ENCODE assay signal across 11 cellular contexts in genomic region chr7:134563398-134563749, GRCh38. TPM values are rescaled to one million over a fixed set of nuclear protein-coding genes. Genes with fewer than 3 reads are reported as not detected.
DNase-seq lines count a peak whose midpoint lies in the region; ATAC-seq, FAIRE-seq and TF ChIP-seq lines count a peak whose summit lies in the region.
"Not testable (repeated sequence)": the region's sequence is repeated elsewhere in the genome, so short reads cannot be mapped to it uniquely, and the experiment has no call there.
"Had no signal": no experiment of that assay in that cellular context is flagged by ENCODE, and none has a peak within 500 bp of the region (broad histone marks: within the 10 kb centered on the region; RNA-seq: fewer than 3 reads in every experiment).

No MANE protein-coding gene starts in this region.

- not testable (repeated sequence) for H3K36me3 Mint-ChIP-seq in MCF 10A (ENCODE audit: insufficient read depth, unreplicated experiment); osteocyte (ENCODE audit: unreplicated experiment)

- peak; percentile 8 for ATAC-seq in PC-3
- 0 out of 3 replicates have a peak, but pooled peaks have one; percentile 18 for ATAC-seq in HepG2

- H3K4me1 ChIP-seq in PC-3 (ENCODE audit: insufficient read depth, low read length) (peaks cover 51% of the 10 kb centered on the region), esophagus (ENCODE audit: control insufficient read depth in 2 of 2, insufficient read depth in 2 of 2, low read length in 1 of 2) (peaks cover 0 to 17% of the 10 kb centered on the region in 2 donors), HepG2 (ENCODE audit: insufficient read depth, low read length) (peaks cover 16% of the 10 kb centered on the region)

- H3K79me2 ChIP-seq in PC-3 (ENCODE audit: low read length); HepG2 (ENCODE audit: insufficient read depth, low read length): not testable (repeated sequence)

- H3K4me3 Mint-ChIP-seq in MCF 10A (ENCODE audit: unreplicated experiment); osteocyte (ENCODE audit: unreplicated experiment): not testable (repeated sequence)

- H3K27ac ChIP-seq in PC-3 (ENCODE audit: low read length) (peak overlapping the region; percentile 99), esophagus (ENCODE audit: low read depth in 2 of 2, low read length in 1 of 2) (peak overlapping the region; percentile 36 to 79)
- not testable (repeated sequence) for H3K27ac ChIP-seq in HepG2 (ENCODE audit: extremely low read length, insufficient read depth, low read length)

- POLR2A ChIA-PET in PC-3 (lab: Charles Lee; ENCODE audit: unreplicated experiment): interaction anchor here (0.7 kb wide), 1 partner anchor 97 kb away, joined by 3 read pairs; no protein-coding TSS in a partner anchor
- POLR2A ChIA-PET in MCF 10A (lab: Yijun Ruan, JAX): interaction anchor here (0.6 to 1.2 kb wide), 3 partner anchors 38 to 83 kb away, joined by 3 read pairs; no protein-coding TSS in a partner anchor
- POLR2A ChIA-PET in HepG2 (lab: Yijun Ruan, JAX): not testable (repeated sequence)

- not testable (repeated sequence) for H3F3A ChIP-seq in PC-3 (ENCODE audit: low read length, unreplicated experiment)

- peak overlapping the region; percentile 58 for H3K9ac ChIP-seq in PC-3 (ENCODE audit: low read length)
- H3K9ac ChIP-seq in HepG2 (ENCODE audit: insufficient read depth, low read depth, low read length): not testable (repeated sequence)

- not testable (repeated sequence) for H4K20me1 ChIP-seq in PC-3 (ENCODE audit: low read length); HepG2 (ENCODE audit: insufficient read depth, low read length)

- not testable (repeated sequence) for H3K9me2 ChIP-seq in PC-3 (replicated peaks; ENCODE audit: low read length)

- not testable (repeated sequence) for TF ChIP-seq RAD21 in HepG2 (CRISPR knock-in tag; IDR thresholded peaks at IDR 0.05)

- H2AFZ ChIP-seq in PC-3 (ENCODE audit: low read length); HepG2 (ENCODE audit: low read length): not testable (repeated sequence)

- CTCF ChIA-PET in PC-3 (lab: Charles Lee); HepG2 (lab: Yijun Ruan, JAX; ENCODE audit: low intra/inter-chr PET ratio, low total read pairs): not testable (repeated sequence)
- CTCF ChIA-PET in MCF 10A (lab: Yijun Ruan, JAX): interaction anchor here (0.6 to 2.0 kb wide), 6 partner anchors 11 to 49 kb away, joined by 3 to 5 read pairs (median 3); partner anchors contain the start of gene AKR1B15

- 54 to 63% methylated on average over 2 of the region's 2 CpGs for WGBS in esophagus, 2 donors
- WGBS in HepG2 (ENCODE audit: low lambda C conversion rate): 13% methylated on average over 2 of the region's 2 CpGs

- H3K36me3 ChIP-seq in PC-3 (ENCODE audit: low read depth, low read length); esophagus (ENCODE audit: control insufficient read depth in 2 of 2, insufficient read depth in 2 of 2, low read length in 1 of 2); HepG2 (replicated peaks in 1 of 2; ENCODE audit: control insufficient read depth in 1 of 2, insufficient read depth in 2 of 2, low read length in 2 of 2): not testable (repeated sequence)

- not testable (repeated sequence) for H3K9me3 ChIP-seq in PC-3 (ENCODE audit: low read length); esophagus (ENCODE audit: control insufficient read depth in 2 of 2, insufficient read depth in 1 of 2, low read depth in 1 of 2, low read length in 1 of 2); HepG2 (ENCODE audit: low read length)

- not testable (repeated sequence) for TF ChIP-seq CTCF in PC-3 (conservative IDR thresholded peaks at IDR 0.05; ENCODE audit: low read depth, low read length); MCF 10A (IDR thresholded peaks at IDR 0.05; ENCODE audit: unreplicated experiment); HepG2 (CRISPR knock-in tag; IDR thresholded peaks at IDR 0.05); osteocyte (IDR thresholded peaks at IDR 0.05)

- H3K27me3 Mint-ChIP-seq in MCF 10A (ENCODE audit: insufficient read depth, unreplicated experiment): not testable (repeated sequence)
- H3K27me3 Mint-ChIP-seq in osteocyte (ENCODE audit: unreplicated experiment): peaks cover 15% of the 10 kb centered on the region

- DNase-seq in DMS53 (lab: John Stamatoyannopoulos, UW): peak; percentile 18
- DNase-seq in PC-3; MCF 10A (ENCODE audit: unreplicated experiment); HepG2 (ENCODE audit: low spot score); osteocyte (ENCODE audit: extremely low spot score, unreplicated experiment): not testable (repeated sequence)

- not testable (repeated sequence) for H3K9me3 Mint-ChIP-seq in MCF 10A (ENCODE audit: unreplicated experiment); osteocyte (ENCODE audit: unreplicated experiment)

- H3K27ac Mint-ChIP-seq in MCF 10A (ENCODE audit: low read depth, unreplicated experiment): peak overlapping the region; percentile 77
- H3K27ac Mint-ChIP-seq in osteocyte (ENCODE audit: unreplicated experiment): peak overlapping the region; percentile 23

- H3K4me2 ChIP-seq in PC-3 (ENCODE audit: low read length): peak overlapping the region; percentile 62
- H3K4me2 ChIP-seq in HepG2 (ENCODE audit: low read depth, low read length): not testable (repeated sequence)

- TSS peak; percentile 24 for BruUV-seq in PC-3 (replicated peaks; lab: Mats Ljungman, UMichigan)
- not testable (repeated sequence) for BruUV-seq in MCF 10A (replicated peaks; lab: Mats Ljungman, UMichigan); HepG2 (replicated peaks; lab: Mats Ljungman, UMichigan)

- not testable (repeated sequence) for TF ChIP-seq POLR2A in HepG2 (IDR thresholded peaks at IDR 0.05; ENCODE audit: insufficient read depth in 1 of 2, low read depth in 2 of 2, low read length in 2 of 2)

- in situ Hi-C loops in HepG2 (cut with HindIII; ENCODE audit: extremely low pct_ligation_motif_present, low pct_unique_long_range_greater_than_20kb): not testable (repeated sequence)

- intact Hi-C loops in PC-3 (cut with micrococcal nuclease): loop anchor here (1.0 kb wide), 6 partner anchors 16 to 195 kb away; partner anchors contain the start of gene BPGM
- intact Hi-C loops in MCF 10A (cut with micrococcal nuclease); HepG2 (cut with micrococcal nuclease; ENCODE audit: unreplicated experiment): not testable (repeated sequence)

- not testable (repeated sequence) for H3K27me3 ChIP-seq in PC-3 (ENCODE audit: low read length); esophagus (ENCODE audit: control insufficient read depth in 1 of 2, insufficient read depth in 2 of 2, low read length in 2 of 2)
- H3K27me3 ChIP-seq in HepG2 (ENCODE audit: control insufficient read depth in 1 of 2, insufficient read depth in 2 of 2, low read length in 2 of 2): peaks cover 0 to 26% of the 10 kb centered on the region in 2 experiments; a peak in 1 of 5 replicates

- not testable (repeated sequence) for TF ChIP-seq EP300 in HepG2 (IDR thresholded peaks at IDR 0.05; ENCODE audit: low read depth in 2 of 2, low read length in 2 of 2); HepG2 (CRISPR knock-in tag; IDR thresholded peaks at IDR 0.05; ENCODE audit: borderline replicate concordance)

- FAIRE-seq in HepG2 (lab: Jason Lieb, UNC): not testable (repeated sequence)

- H3K4me1 Mint-ChIP-seq in MCF 10A (ENCODE audit: insufficient read depth, unreplicated experiment): peaks cover 18% of the 10 kb centered on the region
- not testable (repeated sequence) for H3K4me1 Mint-ChIP-seq in osteocyte (ENCODE audit: unreplicated experiment)

- not testable (repeated sequence) for H3K4me3 ChIP-seq in PC-3 (ENCODE audit: low read length); esophagus (ENCODE audit: low read depth in 1 of 2, low read length in 2 of 2); HepG2 (replicated peaks in 1 of 3; ENCODE audit: insufficient read depth in 1 of 3, low read depth in 2 of 3, low read length in 3 of 3)

RNA-seq across cellular contexts. Expression of gene AKR1B15, which starts 14.5 kb away (rescaled TPM):
- total RNA-seq in PC-3 (2014; rRNA removed) (0.29 and 0.40 TPM in 2 replicates), MCF 10A (2022) (not detected in 2 replicates), HepG2 (2016; rRNA removed; fragmentation: Illumina TruSeq; extraction: Trizol) (0.77 and 1.2 TPM in 2 replicates), osteocyte (not detected in 2 replicates)
- polyA plus RNA-seq in esophagus (under 1 TPM; 0.24 to 0.86 TPM), HepG2 (2011; rRNA removed) (not detected in 2 replicates)
- 0.18 TPM in 1 of 2 replicates, not detected in the other for total RNA-seq in HepG2 (2016; cell fraction: cytosol; rRNA removed; fragmentation: Illumina TruSeq; extraction: Trizol; ENCODE audit: low read depth)
- 1.3 and 1.6 TPM in 2 replicates for total RNA-seq in HepG2 (2016; cell fraction: insoluble cytoplasmic fraction; rRNA removed; fragmentation: Illumina TruSeq; extraction: Trizol)
- 0.17 and 0.40 TPM in 2 replicates for total RNA-seq in HepG2 (2016; cell fraction: membrane; rRNA removed; fragmentation: Illumina TruSeq; extraction: Trizol)
- total RNA-seq in HepG2 (2016; cell fraction: nucleus; rRNA removed; fragmentation: Illumina TruSeq; extraction: Trizol): not detected in 2 replicates
- polyA plus RNA-seq in HepG2 (2011; cell fraction: cytosol; rRNA removed): 0.08 and 0.14 TPM in 2 replicates
- polyA plus RNA-seq in HepG2 (2011; cell fraction: nucleus; rRNA removed): not detected in 2 replicates
- polyA plus RNA-seq in HepG2 (2012): not detected in 2 replicates
- 0.20 and 0.22 TPM in 2 replicates for polyA plus RNA-seq in HepG2 (2016; cell fraction: cytosol; fragmentation: Illumina TruSeq; extraction: Trizol; ENCODE audit: low read depth)
- 1.4 and 2.1 TPM in 2 replicates for polyA plus RNA-seq in HepG2 (2016; cell fraction: insoluble cytoplasmic fraction; fragmentation: Illumina TruSeq; extraction: Trizol; ENCODE audit: low read depth)
- polyA plus RNA-seq in HepG2 (2016; cell fraction: membrane; fragmentation: Illumina TruSeq; extraction: Trizol; ENCODE audit: low read depth): 0.17 and 0.19 TPM in 2 replicates
- polyA plus RNA-seq in HepG2 (2016; cell fraction: nucleus; fragmentation: Illumina TruSeq; extraction: Trizol; ENCODE audit: insufficient read depth, low read depth): 0.81 and 1.5 TPM in 2 replicates
- polyA minus RNA-seq in HepG2 (2011; rRNA and poly(A)+ RNA removed; ENCODE audit: low replicate concordance): 0.07 TPM in 1 of 2 replicates, not detected in the other
- not detected in 2 replicates for polyA minus RNA-seq in HepG2 (2011; cell fraction: cytosol; rRNA and poly(A)+ RNA removed)
- not detected in 2 replicates for polyA minus RNA-seq in HepG2 (2011; cell fraction: nucleus; rRNA and poly(A)+ RNA removed)
- total RNA-seq: CD8-positive, alpha-beta T cell; HT1080 had no signal
- polyA plus RNA-seq: BJ, CD14-positive monocyte had no signal

RNA-seq across cellular contexts. Expression of gene AKR1B10, which starts 36.0 kb away (rescaled TPM):
- total RNA-seq in PC-3 (2014; rRNA removed) (8.3 and 8.8 TPM in 2 replicates), MCF 10A (2022) (0.42 and 0.49 TPM in 2 replicates), HepG2 (2016; rRNA removed; fragmentation: Illumina TruSeq; extraction: Trizol) (124 and 175 TPM in 2 replicates), osteocyte (not detected in 2 replicates)
- polyA plus RNA-seq in esophagus (100 to 1,000 TPM; 104 to 183 TPM), HepG2 (2011; rRNA removed) (8.8 and 14.2 TPM in 2 replicates)
- total RNA-seq in HepG2 (2016; cell fraction: cytosol; rRNA removed; fragmentation: Illumina TruSeq; extraction: Trizol; ENCODE audit: low read depth): 27.1 and 31.4 TPM in 2 replicates
- 133 and 188 TPM in 2 replicates for total RNA-seq in HepG2 (2016; cell fraction: insoluble cytoplasmic fraction; rRNA removed; fragmentation: Illumina TruSeq; extraction: Trizol)
- 39.0 and 40.9 TPM in 2 replicates for total RNA-seq in HepG2 (2016; cell fraction: membrane; rRNA removed; fragmentation: Illumina TruSeq; extraction: Trizol)
- 53.1 and 55.3 TPM in 2 replicates for total RNA-seq in HepG2 (2016; cell fraction: nucleus; rRNA removed; fragmentation: Illumina TruSeq; extraction: Trizol)
- polyA plus RNA-seq in HepG2 (2011; cell fraction: cytosol; rRNA removed): 9.4 and 12.0 TPM in 2 replicates
- polyA plus RNA-seq in HepG2 (2011; cell fraction: nucleus; rRNA removed): 4.4 and 5.1 TPM in 2 replicates
- 18.1 and 45.4 TPM in 2 replicates for polyA plus RNA-seq in HepG2 (2012)
- polyA plus RNA-seq in HepG2 (2016; cell fraction: cytosol; fragmentation: Illumina TruSeq; extraction: Trizol; ENCODE audit: low read depth): 20.9 and 22.4 TPM in 2 replicates
- polyA plus RNA-seq in HepG2 (2016; cell fraction: insoluble cytoplasmic fraction; fragmentation: Illumina TruSeq; extraction: Trizol; ENCODE audit: low read depth): 152 and 168 TPM in 2 replicates
- polyA plus RNA-seq in HepG2 (2016; cell fraction: membrane; fragmentation: Illumina TruSeq; extraction: Trizol; ENCODE audit: low read depth): 29.1 and 36.2 TPM in 2 replicates
- 89.8 and 96.1 TPM in 2 replicates for polyA plus RNA-seq in HepG2 (2016; cell fraction: nucleus; fragmentation: Illumina TruSeq; extraction: Trizol; ENCODE audit: insufficient read depth, low read depth)
- polyA minus RNA-seq in HepG2 (2011; rRNA and poly(A)+ RNA removed; ENCODE audit: low replicate concordance): 2.2 and 5.8 TPM in 2 replicates
- 8.0 TPM in 2 replicates for polyA minus RNA-seq in HepG2 (2011; cell fraction: cytosol; rRNA and poly(A)+ RNA removed)
- polyA minus RNA-seq in HepG2 (2011; cell fraction: nucleus; rRNA and poly(A)+ RNA removed): 3.2 and 4.4 TPM in 2 replicates
- total RNA-seq: CD8-positive, alpha-beta T cell; H1 had no signal
- polyA plus RNA-seq: CD14-positive monocyte had no signal
